ENCODE assay signal across 8 cellular contexts in genomic region chr1:89023026-89023425, GRCh38. TPM values are rescaled to one million over a fixed set of nuclear protein-coding genes. Genes with fewer than 3 reads are reported as not detected.
DNase-seq lines count a peak whose midpoint lies in the region; ATAC-seq and TF ChIP-seq lines count a peak whose summit lies in the region.

No MANE protein-coding gene starts in this region.

- H3K9me3 Mint-ChIP-seq in effector memory CD8-positive, alpha-beta T cell: no peaks in the 10 kb centered on the region

- H3K4me3 Mint-ChIP-seq in effector memory CD8-positive, alpha-beta T cell: peak overlapping the region; percentile 73 to 88

- peaks cover 29 to 39% of the 10 kb centered on the region in 2 donors for H3K4me1 Mint-ChIP-seq in effector memory CD8-positive, alpha-beta T cell (ENCODE audit: low read depth in 2 of 2)

- H3K36me3 Mint-ChIP-seq in effector memory CD8-positive, alpha-beta T cell (ENCODE audit: insufficient read depth): peaks cover 35% of the 10 kb centered on the region

- H3K4me3 ChIP-seq in NB4 (ENCODE audit: low read depth, low read length): peak overlapping the region; percentile 90
- peak overlapping the region; percentile 84 for H3K4me3 ChIP-seq in skeletal muscle satellite cell (ENCODE audit: low read length)

- peaks cover 14% of the 10 kb centered on the region for H3K4me1 ChIP-seq in skeletal muscle satellite cell (ENCODE audit: control insufficient read depth, insufficient read depth, low read length)

- peak overlapping the region; percentile 88 for H3K9ac ChIP-seq in skeletal muscle satellite cell (ENCODE audit: low read depth, low read length)

- DNase-seq in NB4 (ENCODE audit: low read depth): peak; percentile 32
- no peak for DNase-seq in effector memory CD8-positive, alpha-beta T cell
- DNase-seq in GM03348 (ENCODE audit: low spot score): no peak
- no peak for DNase-seq in stimulated activated CD4-positive, alpha-beta T cell treated with anti-CD3 and anti-CD28 coated beads, Interleukin-4, amount 100 ng/mL, for 1 hour
- DNase-seq in NOMO-1 treated with DMSO at 0.1 percent for 48 hours (lab: John Stamatoyannopoulos, UW; ENCODE audit: unreplicated experiment): no peak
- no peak for DNase-seq in NCI-H748 (lab: John Stamatoyannopoulos, UW; ENCODE audit: unreplicated experiment)

- peak; percentile 27 for ATAC-seq in GM18511 (IDR thresholded peaks at IDR 0.05; ENCODE audit: unreplicated experiment)
- no peak for ATAC-seq in effector memory CD8-positive, alpha-beta T cell (replicated peaks)

- no peaks in the 10 kb centered on the region for H3K9me3 ChIP-seq in skeletal muscle satellite cell (replicated peaks; ENCODE audit: low read length)

- H3K27me3 Mint-ChIP-seq in effector memory CD8-positive, alpha-beta T cell: no peaks in the 10 kb centered on the region

- H3K27ac Mint-ChIP-seq in effector memory CD8-positive, alpha-beta T cell: peak overlapping the region; percentile 87 to 91

- H3K4me2 ChIP-seq in skeletal muscle satellite cell (ENCODE audit: low read length): peak overlapping the region; percentile 96

- no peak for TF ChIP-seq POLR2A in NB4 (IDR thresholded peaks at IDR 0.05; ENCODE audit: extremely low read depth, insufficient read length)

- H3K36me3 ChIP-seq in skeletal muscle satellite cell (ENCODE audit: insufficient read depth, low read length): peaks cover 16% of the 10 kb centered on the region

- TF ChIP-seq CTCF in NB4 (IDR thresholded peaks at IDR 0.05; ENCODE audit: low read depth, low read length): no peak

- H3K27me3 ChIP-seq in skeletal muscle satellite cell (ENCODE audit: control insufficient read depth, insufficient read depth, low read length): no peaks in the 10 kb centered on the region

RNA-seq across cellular contexts. Expression of gene GBP3, which starts 0.4 kb away (rescaled TPM):
- total RNA-seq in skeletal muscle satellite cell (2012; rRNA removed): 19.3 and 19.7 TPM in 2 replicates

RNA-seq across cellular contexts. Expression of gene KYAT3, which starts 30.6 kb away (rescaled TPM):
- total RNA-seq in skeletal muscle satellite cell (2012; rRNA removed): 35.6 and 41.8 TPM in 2 replicates

RNA-seq across cellular contexts. Expression of gene RBMXL1, which starts 30.6 kb away (rescaled TPM):
- 10.1 and 10.5 TPM in 2 replicates for total RNA-seq in skeletal muscle satellite cell (2012; rRNA removed)

RNA-seq across cellular contexts. Expression of gene GBP1, which starts 42.0 kb away (rescaled TPM):
- 14.7 and 15.3 TPM in 2 replicates for total RNA-seq in skeletal muscle satellite cell (2012; rRNA removed)
